15 cellular contexts compared by ENCODE assay signal in the genomic region with DNA sequence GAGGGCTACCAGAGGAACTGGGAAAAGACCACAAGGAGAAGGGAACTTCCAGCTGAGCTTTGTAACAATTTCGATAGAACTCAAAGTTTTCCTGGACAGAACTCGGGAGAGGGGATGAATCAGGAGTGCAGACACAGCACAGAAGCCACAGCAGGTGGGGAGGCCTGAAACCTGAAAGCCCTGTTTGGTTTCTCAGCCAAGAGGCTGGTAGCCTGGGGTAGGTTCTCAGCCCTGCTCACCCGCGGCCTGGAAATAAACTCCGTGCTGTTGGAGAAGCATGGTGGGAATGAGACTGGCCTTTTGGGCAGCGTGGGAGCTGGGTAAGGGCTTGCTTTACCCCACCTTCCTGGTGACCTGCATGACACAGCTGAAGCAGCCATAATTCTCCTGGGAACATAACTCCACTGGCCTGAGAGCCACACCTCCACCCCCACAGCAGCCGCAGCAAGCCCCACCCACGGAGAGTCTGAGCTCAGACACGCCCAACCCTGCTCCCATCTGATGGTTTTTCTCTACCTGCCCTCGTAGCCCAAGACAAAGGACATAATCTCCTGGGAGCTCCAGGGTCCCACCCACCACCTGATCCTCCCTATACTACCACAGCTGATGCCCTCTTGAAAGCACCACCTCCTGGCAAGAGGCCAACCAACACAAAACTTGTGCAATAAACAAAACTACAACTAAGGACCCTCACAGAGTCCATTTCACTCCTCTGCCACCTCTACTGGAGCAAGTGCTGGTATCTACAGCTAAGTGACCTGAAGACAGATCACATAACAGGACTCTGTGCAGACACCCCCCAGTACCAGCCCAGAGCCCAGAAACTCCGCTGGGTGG. TPM values are rescaled to one million over a fixed set of nuclear protein-coding genes. Genes with fewer than 3 reads are reported as not detected.
DNase-seq lines count a peak whose midpoint lies in the region; TF ChIP-seq lines count a peak whose summit lies in the region.
"Had no signal": no experiment of that assay in that cellular context is flagged by ENCODE, and none has a peak within 500 bp of the region (broad histone marks: within the 10 kb centered on the region; RNA-seq: fewer than 3 reads in every experiment).

No MANE protein-coding gene starts in this region.

- H3K4me1 ChIP-seq in HUES6 (ENCODE audit: control insufficient read depth, insufficient read depth, low read length), result peaks cover 9% of the 10 kb centered on the region
- peaks cover 0 to 9% of the 10 kb centered on the region in 2 donors for H3K4me1 ChIP-seq in adrenal gland (replicated peaks in 1 of 2)

- DNase-seq in GM12865 (ENCODE audit: low read depth) (peak; percentile 13), WERI-Rb-1 (peak; percentile 23), neural crest cell (ENCODE audit: low read depth, low spot score) (no peak), T-helper 9 cell (no peak), NOMO-1 treated with DMSO at 0.1 percent for 48 hours (lab: John Stamatoyannopoulos, UW; ENCODE audit: unreplicated experiment) (no peak), adrenal gland (no peak)
- DNase-seq in activated CD4-positive, alpha-beta T cell treated with anti-CD3 and anti-CD28 coated beads, Interleukin-2, amount 50 U/mL, for 4 hours, result no peak
- DNase-seq: activated CD4-positive, alpha-beta T cell treated with anti-CD3 and anti-CD28 coated beads, Interleukin-2, amount 10 ng/mL, durations not matched to agents 24 days and 14 days; CD4-positive, alpha-beta T cell; dorsolateral prefrontal cortex had no signal

- no peak overlapping the region for H3K4me3 ChIP-seq in GM12865 (ENCODE audit: low read depth, low read length)
- peak overlapping the region; percentile 28; the same call in 1 of the 2 replicates for H3K4me3 ChIP-seq in HUES6 (ENCODE audit: low read depth, low read length)
- no peak overlapping the region for H3K4me3 ChIP-seq in WERI-Rb-1 (ENCODE audit: low read depth, low read length)
- H3K4me3 ChIP-seq in adrenal gland, result no peak overlapping the region
- H3K4me3 ChIP-seq: dorsolateral prefrontal cortex had no signal

- H3K9ac ChIP-seq in HUES6 (ENCODE audit: low read length), result no peak overlapping the region

- TF ChIP-seq CTCF in GM12865 (IDR thresholded peaks at IDR 0.05; ENCODE audit: insufficient read depth, low read depth, low read length, missing control alignments) (no peak), WERI-Rb-1 (IDR thresholded peaks at IDR 0.05; ENCODE audit: low read depth, low read length) (no peak), neural crest cell (conservative IDR thresholded peaks at IDR 0.05) (no peak), adrenal gland (IDR thresholded peaks at IDR 0.05) (no peak)

- peak overlapping the region; percentile 60 for H3K27ac Mint-ChIP-seq in neural crest cell (ENCODE audit: unreplicated experiment)
- H3K27ac Mint-ChIP-seq: activated CD4-positive, alpha-beta T cell treated with anti-CD3 and anti-CD28 coated beads, Interleukin-2, amount 10 ng/mL, durations not matched to agents 24 days and 14 days; activated naive CD4-positive, alpha-beta T cell treated with anti-CD3 and anti-CD28 coated beads, Interleukin-2, amount 50 U/mL, for 24 hours; CD4-positive, alpha-beta T cell had no signal

- H3K9me3 ChIP-seq in HUES6 (ENCODE audit: control insufficient read depth, insufficient read depth, low read depth, low read length) (no peaks in the 10 kb centered on the region), WERI-Rb-1 (ENCODE audit: severe bottlenecking) (no peaks in the 10 kb centered on the region), adrenal gland (replicated peaks in 1 of 3) (no peaks in the 10 kb centered on the region)

- H3K9me3 Mint-ChIP-seq in neural crest cell, result no peaks in the 10 kb centered on the region
- H3K9me3 Mint-ChIP-seq: activated CD4-positive, alpha-beta T cell treated with anti-CD3 and anti-CD28 coated beads, Interleukin-2, amount 10 ng/mL, durations not matched to agents 24 days and 14 days; activated naive CD4-positive, alpha-beta T cell treated with anti-CD3 and anti-CD28 coated beads, Interleukin-2, amount 50 U/mL, for 24 hours; CD4-positive, alpha-beta T cell had no signal

- 80 to 92% (median 84%) methylated on average over 7 to 11 of the region's 11 CpGs for WGBS in adrenal gland, 4 donors

- no peaks in the 10 kb centered on the region for H3K36me3 Mint-ChIP-seq in neural crest cell (ENCODE audit: low read depth)

- peak overlapping the region; percentile 43; the same call in 1 of the 2 replicates for H3K27ac ChIP-seq in HUES6 (ENCODE audit: low read depth, low read length)
- H3K27ac ChIP-seq in WERI-Rb-1, result no peak overlapping the region
- no peak overlapping the region for H3K27ac ChIP-seq in adrenal gland
- H3K27ac ChIP-seq: dorsolateral prefrontal cortex had no signal

- H3K27me3 ChIP-seq in HUES6 (ENCODE audit: control insufficient read depth, insufficient read depth, low read length) (no peaks in the 10 kb centered on the region), WERI-Rb-1 (ENCODE audit: insufficient read depth, low read depth, severe bottlenecking) (no peaks in the 10 kb centered on the region), adrenal gland (no peaks in the 10 kb centered on the region)
- H3K27me3 ChIP-seq: dorsolateral prefrontal cortex had no signal

- H3K4me3 Mint-ChIP-seq in neural crest cell, result no peak overlapping the region
- H3K4me3 Mint-ChIP-seq: activated CD4-positive, alpha-beta T cell treated with anti-CD3 and anti-CD28 coated beads, Interleukin-2, amount 10 ng/mL, durations not matched to agents 24 days and 14 days; activated naive CD4-positive, alpha-beta T cell treated with anti-CD3 and anti-CD28 coated beads, Interleukin-2, amount 50 U/mL, for 24 hours; CD4-positive, alpha-beta T cell had no signal

- H3K27me3 Mint-ChIP-seq in neural crest cell (ENCODE audit: low read depth), result no peaks in the 10 kb centered on the region
- H3K27me3 Mint-ChIP-seq: activated CD4-positive, alpha-beta T cell treated with anti-CD3 and anti-CD28 coated beads, Interleukin-2, amount 10 ng/mL, durations not matched to agents 24 days and 14 days; activated naive CD4-positive, alpha-beta T cell treated with anti-CD3 and anti-CD28 coated beads, Interleukin-2, amount 50 U/mL, for 24 hours; CD4-positive, alpha-beta T cell had no signal

- H3K36me3 ChIP-seq in HUES6 (ENCODE audit: control insufficient read depth, insufficient read depth, low read length) (no peaks in the 10 kb centered on the region), WERI-Rb-1 (no peaks in the 10 kb centered on the region), adrenal gland (replicated peaks in 1 of 2) (no peaks in the 10 kb centered on the region)

- no peaks in the 10 kb centered on the region for H3K4me1 Mint-ChIP-seq in neural crest cell
- H3K4me1 Mint-ChIP-seq: activated CD4-positive, alpha-beta T cell treated with anti-CD3 and anti-CD28 coated beads, Interleukin-2, amount 10 ng/mL, durations not matched to agents 24 days and 14 days; activated naive CD4-positive, alpha-beta T cell treated with anti-CD3 and anti-CD28 coated beads, Interleukin-2, amount 50 U/mL, for 24 hours had no signal

- TF ChIP-seq POLR2A in adrenal gland (IDR thresholded peaks at IDR 0.05), result no peak

- intact Hi-C loops in adrenal gland (cut with DNase I), result no loop called here

RNA-seq across cellular contexts. Expression of a gene that starts 52.5 kb away (rescaled TPM):
- total RNA-seq in neural crest cell, result not detected in 2 replicates
- total RNA-seq in adrenal gland, result not detected
- polyA plus RNA-seq in adrenal gland, result under 1 TPM in 1 of 3 donors, not detected in 2; 0.15 TPM
- total RNA-seq: activated CD4-positive, alpha-beta T cell treated with anti-CD3 and anti-CD28 coated beads, Interleukin-2, amount 10 ng/mL, durations not matched to agents 24 days and 14 days; CD4-positive, alpha-beta T cell; M059J; Right ventricle myocardium inferior; subcutaneous adipose tissue had no signal

Comparison
In these comparisons a context has a peak if more than half of its experiments do, and no peak if none do; other contexts are left out.
1. DNase-seq: peak in GM12865 (single experiment) and WERI-Rb-1 (single experiment); none in neural crest cell (single experiment), T-helper 9 cell (single experiment), NOMO-1 treated with DMSO at 0.1 percent for 48 hours (single experiment), adrenal gland (0 of 7) and activated CD4-positive, alpha-beta T cell treated with anti-CD3 and anti-CD28 coated beads, Interleukin-2, amount 50 U/mL, for 4 hours (0 of 2).